Comparison of ENCODE assay signal across 14 cellular contexts in the genomic region with DNA sequence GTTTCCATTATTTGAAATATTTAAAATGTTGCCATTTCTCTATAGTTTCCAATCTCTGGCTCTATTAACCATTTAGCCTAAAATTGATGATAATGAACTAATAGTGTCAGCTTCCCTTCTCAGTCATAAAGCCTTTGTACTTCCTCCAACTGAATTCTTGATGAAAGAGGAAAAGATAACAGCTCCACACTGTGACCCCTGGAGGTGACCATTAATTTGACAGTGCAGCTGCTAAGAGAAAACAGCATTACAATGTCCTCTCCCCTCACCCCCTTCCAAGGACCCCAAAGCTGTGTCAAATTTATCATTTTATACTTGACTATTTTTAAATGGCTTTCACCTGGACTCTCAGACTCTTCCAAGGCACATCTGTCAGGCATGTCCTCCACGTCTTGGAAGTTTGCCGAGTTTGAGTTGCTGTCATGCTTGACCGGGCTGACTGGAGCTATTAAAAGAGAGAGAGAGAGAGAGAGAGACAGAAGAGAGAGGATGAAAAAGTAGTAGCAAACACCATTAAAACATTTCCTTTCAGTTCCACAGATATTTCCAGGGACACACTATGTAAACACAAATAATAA.
DNase-seq lines count a peak whose midpoint lies in the region; ATAC-seq and TF ChIP-seq lines count a peak whose summit lies in the region.
"Had no signal": no experiment of that assay in that cellular context is flagged by ENCODE, and none has a peak within 500 bp of the region (broad histone marks: within the 10 kb centered on the region; RNA-seq: fewer than 3 reads in every experiment).

No MANE protein-coding gene starts in this region.

- TF ChIP-seq CTCF in BE2C (IDR thresholded peaks at IDR 0.05; ENCODE audit: low read depth, low read length), result no peak

- no peaks in the 10 kb centered on the region for H3K4me1 ChIP-seq in BE2C
- H3K4me1 ChIP-seq: ascending aorta had no signal

- no peaks in the 10 kb centered on the region for H3K27me3 ChIP-seq in BE2C
- H3K27me3 ChIP-seq: ascending aorta had no signal

- peak; percentile 59 for DNase-seq in BE2C
- peak; percentile 8 for DNase-seq in HK-2 (ENCODE audit: unreplicated experiment)
- DNase-seq in NCI-H510A treated with DMSO at 0.1 percent for 48 hours (lab: John Stamatoyannopoulos, UW), result peak; percentile 60
- DNase-seq in glomerular visceral epithelial cell (ENCODE audit: extremely low spot score), result peak; percentile 73
- DNase-seq in activated gamma-delta T cell treated with Interleukin-2 at 50 U/mL for 16 hours, result no peak
- DNase-seq: activated CD4-positive, alpha-beta T cell treated with anti-CD3 and anti-CD28 coated beads, Interleukin-2, amount 10 ng/mL, durations not matched to agents 24 days and 14 days; dorsolateral prefrontal cortex; H9; stimulated activated naive CD4-positive, alpha-beta T cell; T-helper 1 cell had no signal

- no peaks in the 10 kb centered on the region for H3K9me3 ChIP-seq in BE2C
- H3K9me3 ChIP-seq: ascending aorta had no signal

- H3K36me3 ChIP-seq in BE2C, result no peaks in the 10 kb centered on the region
- H3K36me3 ChIP-seq: ascending aorta had no signal

- ATAC-seq in HG03045 (IDR thresholded peaks at IDR 0.05; ENCODE audit: unreplicated experiment), result no peak
- no peak for ATAC-seq in HG03439 (IDR thresholded peaks at IDR 0.05; ENCODE audit: unreplicated experiment)
- no peak for ATAC-seq in HG02642 (IDR thresholded peaks at IDR 0.05; ENCODE audit: poor library complexity, unreplicated experiment)

- H3K4me3 ChIP-seq in BE2C (ENCODE audit: low read depth, low read length), result no peak overlapping the region
- H3K4me3 ChIP-seq: ascending aorta, dorsolateral prefrontal cortex had no signal
